Comparison of ENCODE assay signal across 8 cellular contexts in genomic region chr10:132539431-132539839, GRCh38. TPM values are rescaled to one million over a fixed set of nuclear protein-coding genes. Genes with fewer than 3 reads are reported as not detected.
A peak's percentile ranks its signal among the peaks of the same experiment; 100 is the strongest.
DNase-seq lines count a peak whose midpoint lies in the region; ATAC-seq and TF ChIP-seq lines count a peak whose summit lies in the region.

No MANE protein-coding gene starts in this region.

- H4K8ac ChIP-seq in mesenchymal stem cell (ENCODE audit: low read length): no peak overlapping the region

- DNase-seq in NCI-H345 (lab: John Stamatoyannopoulos, UW) (peak; percentile 26), NCI-H345 treated with DMSO at 0.1 percent for 48 hours (lab: John Stamatoyannopoulos, UW; ENCODE audit: unreplicated experiment) (no peak), astrocyte of the cerebellum (ENCODE audit: low read depth) (no peak), mesenchymal stem cell (no peak), tibial artery (peak; percentile 37 to 93), SKM-1 (lab: John Stamatoyannopoulos, UW; ENCODE audit: unreplicated experiment) (no peak)

- 92% methylated on average over 7 of the region's 11 CpGs for WGBS in mesenchymal stem cell

- H2AFZ ChIP-seq in mesenchymal stem cell (ENCODE audit: low read depth, low read length): no peak overlapping the region

- no peak overlapping the region for H2BK5ac ChIP-seq in mesenchymal stem cell (ENCODE audit: low read depth, low read length, poor library complexity, severe bottlenecking)

- H3K4me1 ChIP-seq in mesenchymal stem cell (ENCODE audit: control insufficient read depth, insufficient read depth, low read depth, low read length): peaks cover 51% of the 10 kb centered on the region
- H3K4me1 ChIP-seq in tibial artery: peaks cover 0 to 72% (median 62%) of the 10 kb centered on the region in 4 donors

- H3K9me3 ChIP-seq in mesenchymal stem cell (ENCODE audit: control insufficient read depth, low read length) (no peaks in the 10 kb centered on the region), tibial artery (no peaks in the 10 kb centered on the region)

- H3K4me2 ChIP-seq in mesenchymal stem cell (ENCODE audit: low read length, poor library complexity, severe bottlenecking): no peak overlapping the region

- H3K9ac ChIP-seq in mesenchymal stem cell (ENCODE audit: low read length): peak overlapping the region; percentile 92

- no peak overlapping the region for H2BK15ac ChIP-seq in mesenchymal stem cell (ENCODE audit: low read depth, poor library complexity, severe bottlenecking)

- peak overlapping the region in 1 of 2 experiments; percentile 42 for H3K18ac ChIP-seq in mesenchymal stem cell (ENCODE audit: low read depth in 1 of 2, low read length in 2 of 2)

- peak overlapping the region; percentile 55 for H3K4me3 ChIP-seq in astrocyte of the cerebellum (ENCODE audit: low read depth, low read length)
- peak overlapping the region in 1 of 2 experiments; percentile 87 for H3K4me3 ChIP-seq in mesenchymal stem cell (ENCODE audit: insufficient read depth in 1 of 2, low read depth in 1 of 2, low read length in 2 of 2)
- peak overlapping the region; percentile 69 to 84 for H3K4me3 ChIP-seq in tibial artery

- intact Hi-C loops in tibial artery (cut with DNase I; ENCODE audit: low total_unique reads): loop anchor here (5.0 kb wide), 2 partner anchors 38 to 98 kb away; no protein-coding TSS in a partner anchor

- peak overlapping the region in 1 of 2 experiments; percentile 20 for H3K4ac ChIP-seq in mesenchymal stem cell (ENCODE audit: low read depth in 1 of 2, low read length in 2 of 2)

- ATAC-seq in GM21786 (IDR thresholded peaks at IDR 0.05; ENCODE audit: unreplicated experiment): no peak
- no peak for ATAC-seq in HG03280 (IDR thresholded peaks at IDR 0.05; ENCODE audit: unreplicated experiment)

- peaks cover 42% of the 10 kb centered on the region for H3K79me1 ChIP-seq in mesenchymal stem cell (replicated peaks; ENCODE audit: low read length, poor library complexity, severe bottlenecking)

- H3K36me3 ChIP-seq in mesenchymal stem cell (ENCODE audit: control insufficient read depth in 1 of 2, insufficient read depth in 2 of 2, low read depth in 1 of 2, low read length in 2 of 2) (peaks cover 0 to 21% of the 10 kb centered on the region in 2 experiments), tibial artery (no peaks in the 10 kb centered on the region)

- TF ChIP-seq CTCF in astrocyte of the cerebellum (IDR thresholded peaks at IDR 0.05; ENCODE audit: low read depth, low read length, missing control alignments): no peak
- no peak for TF ChIP-seq CTCF in tibial artery (IDR thresholded peaks at IDR 0.05)

- H2BK12ac ChIP-seq in mesenchymal stem cell (ENCODE audit: low read length in 2 of 2): peak overlapping the region in 1 of 2 experiments; percentile 45

- H3K27me3 ChIP-seq in mesenchymal stem cell (ENCODE audit: control insufficient read depth in 1 of 2, insufficient read depth in 1 of 2, low read length in 2 of 2): no peaks in the 10 kb centered on the region
- no peaks in the 10 kb centered on the region for H3K27me3 ChIP-seq in tibial artery

- in situ Hi-C loops in astrocyte of the cerebellum (cut with HindIII; ENCODE audit: low sequenced_read_pairs): no loop called here

- no peak overlapping the region for H3K23ac ChIP-seq in mesenchymal stem cell (ENCODE audit: low read length in 2 of 2)

- H3K14ac ChIP-seq in mesenchymal stem cell (ENCODE audit: low read length in 2 of 2): no peak overlapping the region

- H2BK120ac ChIP-seq in mesenchymal stem cell (ENCODE audit: low read depth, low read length): no peak overlapping the region

- H4K91ac ChIP-seq in mesenchymal stem cell (ENCODE audit: low read length): no peak overlapping the region

- no peak overlapping the region for H2AK5ac ChIP-seq in mesenchymal stem cell (ENCODE audit: low read length, severe bottlenecking)

- H3K27ac ChIP-seq in mesenchymal stem cell (ENCODE audit: low read length, poor library complexity, severe bottlenecking): no peak overlapping the region
- peak overlapping the region; percentile 86 to 89 for H3K27ac ChIP-seq in tibial artery

RNA-seq across cellular contexts. Expression of gene INPP5A, which starts 1.8 kb away (rescaled TPM):
- 31.4 TPM for polyA plus RNA-seq in mesenchymal stem cell (2013, experiment 1 of 2)
- 32.2 TPM for polyA plus RNA-seq in mesenchymal stem cell (2013, experiment 2 of 2)

Comparison
In these comparisons a context has a peak if more than half of its experiments do, and no peak if none do; other contexts are left out.
1. DNase-seq: peak in NCI-H345 (single experiment) and tibial artery (2 of 2); none in NCI-H345 treated with DMSO at 0.1 percent for 48 hours (single experiment), astrocyte of the cerebellum (single experiment), mesenchymal stem cell (single experiment) and SKM-1 (single experiment).